In the genomic region with DNA sequence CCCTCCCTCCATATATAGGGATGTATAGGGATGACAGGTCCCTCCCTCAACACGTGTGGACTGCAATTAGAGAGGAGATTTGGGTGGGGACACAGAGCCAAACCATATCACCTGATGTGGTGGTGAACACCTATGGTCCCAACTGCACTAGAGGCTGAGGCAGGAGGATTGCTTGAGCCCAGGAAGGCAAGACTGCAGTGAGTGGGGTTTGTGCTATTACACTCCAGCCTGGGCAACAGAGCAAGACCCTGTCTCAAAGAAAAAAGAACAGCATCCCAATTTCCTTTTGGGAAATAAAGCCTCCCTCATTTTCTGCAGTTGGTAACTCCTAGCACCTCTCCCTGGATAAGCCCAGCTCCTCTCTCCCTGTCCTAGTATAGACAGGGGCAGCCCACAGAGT, we compare ENCODE assay signal across 35 cellular contexts. TPM values are rescaled to one million over a fixed set of nuclear protein-coding genes. Genes with fewer than 3 reads are reported as not detected.
DNase-seq lines count a peak whose midpoint lies in the region; ATAC-seq, FAIRE-seq and TF ChIP-seq lines count a peak whose summit lies in the region.
"Had no signal": no experiment of that assay in that cellular context is flagged by ENCODE, and none has a peak within 500 bp of the region (broad histone marks: within the 10 kb centered on the region; RNA-seq: fewer than 3 reads in every experiment).

No MANE protein-coding gene starts in this region.

- intact Hi-C loops in K562 (cut with micrococcal nuclease) (no loop called here), tibial artery (cut with DNase I; ENCODE audit: low total_unique reads) (no loop called here)

- H3K27me3 Mint-ChIP-seq in WTC11 (ENCODE audit: low read depth), result peaks cover 79% of the 10 kb centered on the region

- no peaks in the 10 kb centered on the region for H3K79me2 ChIP-seq in K562 (ENCODE audit: control insufficient read depth, insufficient read depth, low read length)

- H3K4me3 Mint-ChIP-seq in WTC11, result no peak overlapping the region
- H3K4me3 Mint-ChIP-seq: B cell; CD14-positive monocyte; CD4-positive, alpha-beta memory T cell; CD4-positive, alpha-beta T cell; CD4-positive, CD25-positive, alpha-beta regulatory T cell; CD8-positive, alpha-beta memory T cell; CD8-positive, alpha-beta T cell had no signal

- no peaks in the 10 kb centered on the region for H3K9me3 ChIP-seq in HEK293 (ENCODE audit: control insufficient read depth, insufficient read depth, low read depth, low read length)
- H3K9me3 ChIP-seq in K562 (replicated peaks; ENCODE audit: control insufficient read depth, insufficient read depth, low read depth, low read length), result no peaks in the 10 kb centered on the region
- no peaks in the 10 kb centered on the region for H3K9me3 ChIP-seq in tibial artery
- H3K9me3 ChIP-seq: A549; BE2C; BLaER1; BLaER1 treated with 17β-estradiol and CSF1 and Interleukin-3, amounts not matched to agents 10 nM and 100 nM; Caco-2 had no signal

- WGBS in K562 (ENCODE audit: insufficient coverage, low coverage, missing lambda C conversion rate), result no CpG with 5 or more reads among the region's 1 CpG

- TF ChIP-seq EP300 in K562 (IDR thresholded peaks at IDR 0.05; ENCODE audit: low read length), result no peak

- H3K4me1 Mint-ChIP-seq in WTC11, result peaks cover 14% of the 10 kb centered on the region
- H3K4me1 Mint-ChIP-seq: B cell; CD14-positive monocyte; CD4-positive, alpha-beta memory T cell; CD4-positive, CD25-positive, alpha-beta regulatory T cell; CD8-positive, alpha-beta memory T cell had no signal

- no peak overlapping the region for H3K4me2 ChIP-seq in K562 (ENCODE audit: insufficient read depth, low read length)
- H3K4me2 ChIP-seq: A549; BLaER1; BLaER1 treated with 17β-estradiol and CSF1 and Interleukin-3, amounts not matched to agents 10 nM and 100 nM had no signal

- H3K4me3 ChIP-seq in HEK293 (ENCODE audit: low read depth, low read length) (no peak overlapping the region), K562 (no peak overlapping the region), tibial artery (no peak overlapping the region)
- H3K4me3 ChIP-seq: A549; BLaER1; BLaER1 treated with 17β-estradiol and CSF1 and Interleukin-3, amounts not matched to agents 10 nM and 100 nM had no signal

- H3K36me3 Mint-ChIP-seq in WTC11, result no peaks in the 10 kb centered on the region
- H3K36me3 Mint-ChIP-seq: CD14-positive monocyte; CD4-positive, alpha-beta memory T cell; CD4-positive, CD25-positive, alpha-beta regulatory T cell; CD8-positive, alpha-beta memory T cell; CD8-positive, alpha-beta T cell had no signal

- H3K27ac Mint-ChIP-seq in WTC11, result no peak overlapping the region
- H3K27ac Mint-ChIP-seq: B cell; CD14-positive monocyte; CD4-positive, alpha-beta T cell; CD4-positive, CD25-positive, alpha-beta regulatory T cell; CD8-positive, alpha-beta T cell had no signal

- H3K27me3 ChIP-seq in K562 (ENCODE audit: control insufficient read depth in 2 of 2, insufficient read depth in 2 of 2, low read length in 2 of 2) (no peaks in the 10 kb centered on the region), tibial artery (peaks cover 0 to 11% of the 10 kb centered on the region in 2 donors)
- H3K27me3 ChIP-seq: BE2C; BLaER1; BLaER1 treated with 17β-estradiol and CSF1 and Interleukin-3, amounts not matched to agents 10 nM and 100 nM had no signal

- H4K20me1 ChIP-seq in K562 (replicated peaks; ENCODE audit: control insufficient read depth, insufficient read depth, low read length), result no peaks in the 10 kb centered on the region
- H4K20me1 ChIP-seq: BLaER1; BLaER1 treated with 17β-estradiol and CSF1 and Interleukin-3, amounts not matched to agents 10 nM and 100 nM had no signal

- no peaks in the 10 kb centered on the region for H3K9me3 Mint-ChIP-seq in WTC11
- H3K9me3 Mint-ChIP-seq: CD14-positive monocyte; CD4-positive, alpha-beta memory T cell; CD4-positive, alpha-beta T cell; CD4-positive, CD25-positive, alpha-beta regulatory T cell; CD8-positive, alpha-beta T cell had no signal

- ATAC-seq in WTC11 (no peak), K562 (no peak)
- ATAC-seq: A549; CD8-positive, alpha-beta T cell had no signal

- TF ChIP-seq CTCF in HEK293 (tag by site-specific recombination; IDR thresholded peaks at IDR 0.05) (no peak), WTC11 (IDR thresholded peaks at IDR 0.05) (no peak), K562 (IDR thresholded peaks at IDR 0.05 in 2 of 3, conservative IDR thresholded peaks at IDR 0.05 in 1 of 3; ENCODE audit: insufficient read depth in 2 of 3, low read depth in 1 of 3, low read length in 3 of 3) (no peak), GM20000 (IDR thresholded peaks at IDR 0.05; ENCODE audit: extremely low read depth, missing control alignments) (no peak), tibial artery (IDR thresholded peaks at IDR 0.05) (no peak)

- peaks cover 5% of the 10 kb centered on the region; the same call in 1 of the 2 replicates for H3K4me1 ChIP-seq in HEK293 (ENCODE audit: control insufficient read depth, insufficient read depth, low read length)
- peaks cover 3% of the 10 kb centered on the region in 2 experiments; a peak in 3 of 5 replicates for H3K4me1 ChIP-seq in K562 (replicated peaks in 1 of 2; ENCODE audit: control insufficient read depth in 2 of 2, insufficient read depth in 2 of 2, low read length in 2 of 2)
- H3K4me1 ChIP-seq in tibial artery, result no peaks in the 10 kb centered on the region
- H3K4me1 ChIP-seq: A549; BE2C; BLaER1; BLaER1 treated with 17β-estradiol and CSF1 and Interleukin-3, amounts not matched to agents 10 nM and 100 nM; Caco-2 had no signal

- TF ChIP-seq POLR2A in K562 (conservative IDR thresholded peaks at IDR 0.05), result no peak

- H3K36me3 ChIP-seq in HEK293 (ENCODE audit: control insufficient read depth in 2 of 2, insufficient read depth in 1 of 2, low read length in 2 of 2), result no peaks in the 10 kb centered on the region
- no peaks in the 10 kb centered on the region for H3K36me3 ChIP-seq in K562 (ENCODE audit: control insufficient read depth, insufficient read depth, low read length)
- no peaks in the 10 kb centered on the region for H3K36me3 ChIP-seq in tibial artery
- H3K36me3 ChIP-seq: BE2C; BLaER1; BLaER1 treated with 17β-estradiol and CSF1 and Interleukin-3, amounts not matched to agents 10 nM and 100 nM had no signal

- CTCF ChIA-PET in HEK293 (lab: Yijun Ruan, JAX) (interaction anchor here (0.6 to 1.6 kb wide), 2 partner anchors 112 to 203 kb away, joined by 4 read pairs; no protein-coding TSS in a partner anchor), WTC11 (lab: Charles Lee) (no interaction called here), K562 (lab: Yijun Ruan, JAX; ENCODE audit: low intra/inter-chr PET ratio) (no interaction called here)

- no TSS peak for BruUV-seq in K562 (replicated peaks; lab: Mats Ljungman, UMichigan)

- no peaks in the 10 kb centered on the region for H3K9me1 ChIP-seq in K562 (ENCODE audit: control insufficient read depth, insufficient read depth, low read length)

- no peak for DNase-seq in WTC11 (ENCODE audit: low spot score)
- no peak for DNase-seq in K562 (ENCODE audit: extremely low read depth in 1 of 4, low spot score in 3 of 4)
- DNase-seq in GM20000 (ENCODE audit: low spot score), result no peak
- no peak for DNase-seq in tibial artery
- DNase-seq in T1000 (lab: John Stamatoyannopoulos, UW), result no peak
- DNase-seq: 8988T; ACHN; AML-193; BE2C; C1 segment of cervical spinal cord; Calu3; CD4-positive, alpha-beta memory T cell; CD4-positive, alpha-beta T cell; CD4-positive, CD25-positive, alpha-beta regulatory T cell; CD8-positive, alpha-beta memory T cell; CD8-positive, alpha-beta T cell; COR-L47; DMS 273 treated with DMSO at 0.1 percent for 48 hours; DMS153; DMS53; DMS79; DMS79 treated with DMSO at 0.1 percent for 48 hours; DND-41; EL had no signal

- no peak for FAIRE-seq in K562 (lab: Jason Lieb, UNC)
- FAIRE-seq: A204.1, A549, D721Med had no signal

- H3K27ac ChIP-seq in HEK293 (ENCODE audit: extremely low read depth, low read depth, low read length) (no peak overlapping the region), K562 (ENCODE audit: extremely low read depth, low read depth, low read length) (no peak overlapping the region), tibial artery (no peak overlapping the region)
- H3K27ac ChIP-seq: 22Rv1; A549; BLaER1; BLaER1 treated with 17β-estradiol and CSF1 and Interleukin-3, amounts not matched to agents 10 nM and 100 nM; C4-2B had no signal

- in situ Hi-C loops in K562 (cut with MboI), result no loop called here

- no peak for TF ChIP-seq RAD21 in K562 (CRISPR knock-in tag; conservative IDR thresholded peaks at IDR 0.05 in 1 of 2, IDR thresholded peaks at IDR 0.05 in 1 of 2)

- H3K9ac ChIP-seq in K562 (ENCODE audit: insufficient read depth in 1 of 2, low read depth in 2 of 2, low read length in 2 of 2), result no peak overlapping the region
- H3K9ac ChIP-seq: BLaER1; BLaER1 treated with 17β-estradiol and CSF1 and Interleukin-3, amounts not matched to agents 10 nM and 100 nM had no signal

- no peak overlapping the region for H2AFZ ChIP-seq in K562 (ENCODE audit: low read depth, low read length)

- POLR2A ChIA-PET in HEK293 (lab: Yijun Ruan, JAX), result no interaction called here
- POLR2A ChIA-PET in WTC11 (lab: Charles Lee), result no interaction called here
- POLR2A ChIA-PET in K562 (lab: Yijun Ruan, JAX), result interaction anchor here (1.4 kb wide), 1 partner anchor 23 kb away, joined by 3 read pairs; a partner anchor contains a TSS

TF ChIP-seq in HEK293, 187 proteins besides CTCF, POLR2A, EP300 and RAD21 (continues in another document):
- TF ChIP-seq ZNF121 (tag by site-specific recombination; IDR thresholded peaks at IDR 0.05), result peak; percentile 29; the same call in 1 of the 2 replicates

TF ChIP-seq in WTC11, 78 proteins besides CTCF, POLR2A, EP300 and RAD21 (continues in another document):
- peak; percentile 69; the same call in 1 of the 2 replicates for TF ChIP-seq ZNF121 (CRISPR knock-in tag; IDR thresholded peaks at IDR 0.05)

RNA-seq across cellular contexts. Expression of a gene that starts 23.8 kb away (rescaled TPM):
- total RNA-seq in WTC11 (2021) (3.6 to 4.1 TPM (median 3.8 TPM) in 3 replicates), K562 (2014; rRNA removed) (1.6 and 3.2 TPM in 2 replicates), K562 (2014; rRNA removed; fragmentation: Illumina TruSeq; extraction: Trizol) (0.89 and 0.98 TPM in 2 replicates), K562 (2015; rRNA removed; fragmentation: Illumina TruSeq; extraction: Trizol) (1.2 and 1.4 TPM in 2 replicates), K562 (2021) (1.1 and 1.8 TPM in 2 replicates)
- 5.1 and 6.8 TPM in 2 replicates for total RNA-seq in K562 (2011; cell fraction: chromatin; rRNA removed; ENCODE audit: low replicate concordance)
- 2.4 and 2.8 TPM in 2 replicates for total RNA-seq in K562 (2011; cell fraction: nucleolus; rRNA removed)
- total RNA-seq in K562 (2011; cell fraction: nucleoplasm; rRNA removed), result 5.9 and 11.5 TPM in 2 replicates
- polyA plus RNA-seq in K562 (2011; rRNA removed) (4.1 and 4.7 TPM in 2 replicates), K562 (2014; fragmentation: Illumina TruSeq; extraction: Trizol) (1.3 and 1.9 TPM in 2 replicates), K562 (2014; fragmentation: Nextera tagmentation; extraction: Ambion mirVana) (1 to 10 TPM; 1.0 to 1.8 TPM), K562 (2014; rRNA removed) (2.7 and 3.3 TPM in 2 replicates)
- polyA plus RNA-seq in K562 (2011; cell fraction: cytosol; rRNA removed), result 4.5 and 4.7 TPM in 2 replicates
- polyA plus RNA-seq in K562 (2011; cell fraction: nucleus; rRNA removed), result 7.3 and 7.6 TPM in 2 replicates
- polyA plus RNA-seq in K562 (2012), result 3.0 and 7.0 TPM in 2 replicates
- polyA minus RNA-seq in K562 (2011; rRNA and poly(A)+ RNA removed), result 1.2 and 1.4 TPM in 2 replicates
- 0.57 TPM in 1 of 2 replicates, not detected in the other for polyA minus RNA-seq in K562 (2011; cell fraction: cytosol; rRNA and poly(A)+ RNA removed)
- 1.1 and 1.8 TPM in 2 replicates for polyA minus RNA-seq in K562 (2011; cell fraction: nucleus; rRNA and poly(A)+ RNA removed)
